ENCODE assay signal across 8 cellular contexts in genomic region chr17:77235370-77236080, GRCh38.
DNase-seq lines count a peak whose midpoint lies in the region; ATAC-seq and TF ChIP-seq lines count a peak whose summit lies in the region.

No MANE protein-coding gene starts in this region.

- H3K36me3 Mint-ChIP-seq in natural killer cell (no peaks in the 10 kb centered on the region), endodermal cell (ENCODE audit: low read depth) (no peaks in the 10 kb centered on the region)

- H3K4me3 ChIP-seq in DOHH2 (ENCODE audit: low read length) (peak overlapping the region; percentile 37), endodermal cell (ENCODE audit: low read length) (no peak overlapping the region)

- H3K4me1 Mint-ChIP-seq in natural killer cell (peaks cover 12 to 18% of the 10 kb centered on the region in 2 donors), endodermal cell (no peaks in the 10 kb centered on the region)

- H3K27me3 Mint-ChIP-seq in natural killer cell (ENCODE audit: low read depth in 2 of 2): no peaks in the 10 kb centered on the region
- no peaks in the 10 kb centered on the region for H3K27me3 Mint-ChIP-seq in endodermal cell (ENCODE audit: insufficient read depth)

- no peaks in the 10 kb centered on the region for H3K9me2 ChIP-seq in DOHH2 (replicated peaks; ENCODE audit: control insufficient read depth, low read length)

- H3K4me3 Mint-ChIP-seq in natural killer cell (peak overlapping the region; percentile 93), endodermal cell (no peak overlapping the region)

- H3K9me3 ChIP-seq in DOHH2 (ENCODE audit: control insufficient read depth, insufficient read depth, low read length): no peaks in the 10 kb centered on the region
- no peaks in the 10 kb centered on the region for H3K9me3 ChIP-seq in endodermal cell (ENCODE audit: control insufficient read depth, low read length)

- no peak for TF ChIP-seq CTCF in DOHH2 (IDR thresholded peaks at IDR 0.05; ENCODE audit: low read depth, low read length, poor library complexity, severe bottlenecking)
- TF ChIP-seq CTCF in RWPE1 (conservative IDR thresholded peaks at IDR 0.05; ENCODE audit: low read depth): no peak
- no peak for TF ChIP-seq CTCF in natural killer cell (IDR thresholded peaks at IDR 0.05)
- TF ChIP-seq CTCF in endodermal cell (conservative IDR thresholded peaks at IDR 0.05): no peak

- ATAC-seq in natural killer cell (peak; percentile 41 to 70 (median 69)), HG02571 (IDR thresholded peaks at IDR 0.05; ENCODE audit: unreplicated experiment) (no peak), HG03280 (IDR thresholded peaks at IDR 0.05; ENCODE audit: unreplicated experiment) (no peak)

- peaks cover 32% of the 10 kb centered on the region for H3K4me1 ChIP-seq in DOHH2 (ENCODE audit: control insufficient read depth, low read length)
- H3K4me1 ChIP-seq in endodermal cell (ENCODE audit: control insufficient read depth, insufficient read depth, low read length): no peaks in the 10 kb centered on the region

- no peaks in the 10 kb centered on the region for H4K20me1 ChIP-seq in DOHH2 (ENCODE audit: control insufficient read depth, insufficient read depth, low read depth, low read length)

- CTCF ChIA-PET in RWPE1 (lab: Yijun Ruan, JAX): no interaction called here

- H3K79me2 ChIP-seq in DOHH2 (ENCODE audit: control insufficient read depth, low read length): no peaks in the 10 kb centered on the region

- intact Hi-C loops in natural killer cell (cut with micrococcal nuclease): no loop called here

- DNase-seq in RWPE1 (ENCODE audit: low spot score): no peak
- peak; percentile 62 to 85 for DNase-seq in dermis microvascular lymphatic vessel endothelial cell (ENCODE audit: low read depth in 2 of 2)
- DNase-seq in natural killer cell: no peak
- DNase-seq in HK-2 (ENCODE audit: unreplicated experiment): no peak
- DNase-seq in endodermal cell: no peak

- 92 to 96% methylated on average over 12 to 14 of the region's 15 CpGs for WGBS in endodermal cell (ENCODE audit: insufficient coverage in 1 of 2, insufficient read length in 1 of 2), 2 experiments

- H3K27ac ChIP-seq in DOHH2 (ENCODE audit: low read depth, low read length) (peak overlapping the region; percentile 43), RWPE1 (peak overlapping the region; percentile 86), endodermal cell (ENCODE audit: low read depth, low read length) (no peak overlapping the region)

- peak overlapping the region; percentile 34 to 82 for H3K27ac Mint-ChIP-seq in natural killer cell
- H3K27ac Mint-ChIP-seq in endodermal cell: no peak overlapping the region

- no peak overlapping the region for H3K9ac ChIP-seq in endodermal cell (ENCODE audit: extremely low read depth, low read length, poor library complexity, severe bottlenecking)

- POLR2A ChIA-PET in RWPE1 (lab: Yijun Ruan, JAX; ENCODE audit: low non-redundant PET): no interaction called here

- no peaks in the 10 kb centered on the region for H3K36me3 ChIP-seq in DOHH2 (ENCODE audit: control insufficient read depth, low read length)
- no peaks in the 10 kb centered on the region for H3K36me3 ChIP-seq in endodermal cell (ENCODE audit: control insufficient read depth, insufficient read depth, low read length)

- H3K27me3 ChIP-seq in DOHH2 (ENCODE audit: control insufficient read depth, low read length): no peaks in the 10 kb centered on the region
- no peaks in the 10 kb centered on the region for H3K27me3 ChIP-seq in endodermal cell (ENCODE audit: control insufficient read depth, insufficient read depth, low read length, poor library complexity, severe bottlenecking)

- H3K4me2 ChIP-seq in DOHH2 (ENCODE audit: low read length): peak overlapping the region; percentile 54

- H3F3A ChIP-seq in DOHH2 (ENCODE audit: control insufficient read depth, insufficient read depth): 0 out of 2 replicates have a peak, but pooled peaks cover 5% of the 10 kb centered on the region

- no peaks in the 10 kb centered on the region for H3K9me3 Mint-ChIP-seq in natural killer cell
- no peaks in the 10 kb centered on the region for H3K9me3 Mint-ChIP-seq in endodermal cell

Comparison
In these comparisons a context has a peak if more than half of its experiments do, and no peak if none do; other contexts are left out.
1. DNase-seq: peak in dermis microvascular lymphatic vessel endothelial cell (2 of 2); none in RWPE1 (single experiment), natural killer cell (single experiment), HK-2 (single experiment) and endodermal cell (single experiment).
2. ATAC-seq: peak in natural killer cell (3 of 3); none in HG02571 (single experiment) and HG03280 (single experiment).